Comparison of ENCODE assay signal across 29 cellular contexts in the genomic region with DNA sequence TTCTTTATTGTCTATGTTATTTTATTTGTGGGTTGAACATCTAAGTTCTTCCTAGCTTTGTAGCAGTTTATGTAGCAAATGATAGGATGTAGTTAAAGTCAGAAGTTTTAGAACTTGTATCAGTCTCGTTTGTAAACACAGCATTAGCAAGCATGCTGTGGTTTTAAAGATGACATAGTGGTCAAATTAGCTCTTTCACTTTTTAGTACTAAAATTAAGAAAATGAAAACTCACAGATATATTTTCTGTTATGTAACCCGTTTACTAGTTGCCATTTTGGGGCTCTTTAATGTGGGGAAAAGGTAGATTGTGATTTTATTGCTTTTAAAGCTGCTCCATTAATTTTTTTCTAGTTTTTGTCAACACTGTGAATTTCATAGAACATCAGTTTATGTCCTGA.
"Had no signal": no experiment of that assay in that cellular context is flagged by ENCODE, and none has a peak within 500 bp of the region (broad histone marks: within the 10 kb centered on the region; RNA-seq: fewer than 3 reads in every experiment).

No MANE protein-coding gene starts in this region.

- H3K4me3 Mint-ChIP-seq: activated CD4-positive, alpha-beta memory T cell treated with anti-CD3 and anti-CD28 coated beads for 36 hours; activated CD4-positive, alpha-beta T cell treated with anti-CD3 and anti-CD28 coated beads, Interleukin-2, amount 10 ng/mL, durations not matched to agents 24 days and 14 days; activated naive CD4-positive, alpha-beta T cell treated with anti-CD3 and anti-CD28 coated beads, Interleukin-2, amount 50 U/mL, for 24 hours; activated naive CD8-positive, alpha-beta T cell treated with anti-CD3 and anti-CD28 coated beads, Interleukin-2, amount 50 U/mL, for 24 hours; activated T-cell treated with anti-CD3 and anti-CD28 coated beads, Interleukin-2, amount 50 U/mL, for 4 hours; activated T-helper 17 cell treated with anti-CD3 and anti-CD28 coated beads, Interleukin-2, amount 50 U/mL, for 72 hours; central memory CD8-positive, alpha-beta T cell; dendritic cell treated with granulocyte-macrophage colony-stimulating factor and Interleukin-4, amounts not matched to agents 40 ng/mL and 50 ng/mL, for 4 days; endodermal cell; natural killer cell; stimulated activated effector memory CD8-positive, alpha-beta T cell treated with anti-CD3 and anti-CD28 coated beads, Interleukin-12 subunit alpha, Interleukin-12 subunit beta, amount 100 ng/mL, for 72 hours; stimulated activated naive CD8-positive, alpha-beta T cell treated with anti-CD3 and anti-CD28 coated beads, Interleukin-15, Interleukin-2, amounts not matched to agents 100 ng/mL and 50 ng/mL, for 24 hours had no signal

- ATAC-seq: activated naive CD8-positive, alpha-beta T cell treated with anti-CD3 and anti-CD28 coated beads, Interleukin-2, amount 50 U/mL, for 24 hours; activated T-cell treated with anti-CD3 and anti-CD28 coated beads, Interleukin-2, amount 50 U/mL, for 4 hours; activated T-helper 17 cell treated with anti-CD3 and anti-CD28 coated beads, Interleukin-2, amount 50 U/mL, for 72 hours; gastrocnemius medialis; left lung; lower lobe of right lung; natural killer cell; stimulated activated effector memory CD8-positive, alpha-beta T cell treated with anti-CD3 and anti-CD28 coated beads, Interleukin-12 subunit alpha, Interleukin-12 subunit beta, amount 100 ng/mL, for 72 hours had no signal

- H3K4me1 Mint-ChIP-seq: activated CD4-positive, alpha-beta T cell treated with anti-CD3 and anti-CD28 coated beads, Interleukin-2, amount 10 ng/mL, durations not matched to agents 24 days and 14 days; activated naive CD4-positive, alpha-beta T cell treated with anti-CD3 and anti-CD28 coated beads, Interleukin-2, amount 50 U/mL, for 24 hours; activated naive CD8-positive, alpha-beta T cell treated with anti-CD3 and anti-CD28 coated beads, Interleukin-2, amount 50 U/mL, for 24 hours; activated T-helper 17 cell treated with anti-CD3 and anti-CD28 coated beads, Interleukin-2, amount 50 U/mL, for 72 hours; central memory CD8-positive, alpha-beta T cell; stimulated activated effector memory CD8-positive, alpha-beta T cell treated with anti-CD3 and anti-CD28 coated beads, Interleukin-12 subunit alpha, Interleukin-12 subunit beta, amount 100 ng/mL, for 72 hours had no signal

- H3K9me3 Mint-ChIP-seq: activated CD4-positive, alpha-beta memory T cell treated with anti-CD3 and anti-CD28 coated beads for 36 hours; activated CD4-positive, alpha-beta T cell treated with anti-CD3 and anti-CD28 coated beads, Interleukin-2, amount 10 ng/mL, durations not matched to agents 24 days and 14 days; activated naive CD4-positive, alpha-beta T cell treated with anti-CD3 and anti-CD28 coated beads, Interleukin-2, amount 50 U/mL, for 24 hours; activated naive CD8-positive, alpha-beta T cell treated with anti-CD3 and anti-CD28 coated beads, Interleukin-2, amount 50 U/mL, for 24 hours; activated T-cell treated with anti-CD3 and anti-CD28 coated beads, Interleukin-2, amount 50 U/mL, for 4 hours; activated T-helper 17 cell treated with anti-CD3 and anti-CD28 coated beads, Interleukin-2, amount 50 U/mL, for 72 hours; central memory CD8-positive, alpha-beta T cell; dendritic cell treated with granulocyte-macrophage colony-stimulating factor and Interleukin-4, amounts not matched to agents 40 ng/mL and 50 ng/mL, for 4 days; endodermal cell; natural killer cell; stimulated activated effector memory CD8-positive, alpha-beta T cell treated with anti-CD3 and anti-CD28 coated beads, Interleukin-12 subunit alpha, Interleukin-12 subunit beta, amount 100 ng/mL, for 72 hours; stimulated activated naive CD8-positive, alpha-beta T cell treated with anti-CD3 and anti-CD28 coated beads, Interleukin-15, Interleukin-2, amounts not matched to agents 100 ng/mL and 50 ng/mL, for 24 hours had no signal

- H3K27ac Mint-ChIP-seq: activated CD4-positive, alpha-beta memory T cell treated with anti-CD3 and anti-CD28 coated beads for 36 hours; activated CD4-positive, alpha-beta T cell treated with anti-CD3 and anti-CD28 coated beads, Interleukin-2, amount 10 ng/mL, durations not matched to agents 24 days and 14 days; activated naive CD4-positive, alpha-beta T cell treated with anti-CD3 and anti-CD28 coated beads, Interleukin-2, amount 50 U/mL, for 24 hours; activated naive CD8-positive, alpha-beta T cell treated with anti-CD3 and anti-CD28 coated beads, Interleukin-2, amount 50 U/mL, for 24 hours; activated T-helper 17 cell treated with anti-CD3 and anti-CD28 coated beads, Interleukin-2, amount 50 U/mL, for 72 hours; dendritic cell treated with granulocyte-macrophage colony-stimulating factor and Interleukin-4, amounts not matched to agents 40 ng/mL and 50 ng/mL, for 4 days; natural killer cell; stimulated activated effector memory CD8-positive, alpha-beta T cell treated with anti-CD3 and anti-CD28 coated beads, Interleukin-12 subunit alpha, Interleukin-12 subunit beta, amount 100 ng/mL, for 72 hours; stimulated activated naive CD8-positive, alpha-beta T cell treated with anti-CD3 and anti-CD28 coated beads, Interleukin-15, Interleukin-2, amounts not matched to agents 100 ng/mL and 50 ng/mL, for 24 hours had no signal

- DNase-seq: activated CD4-positive, alpha-beta memory T cell treated with anti-CD3 and anti-CD28 coated beads for 36 hours; activated CD4-positive, alpha-beta T cell treated with anti-CD3 and anti-CD28 coated beads, Interleukin-2, amount 10 ng/mL, durations not matched to agents 24 days and 14 days; activated CD4-positive, CD25-positive, alpha-beta regulatory T cell treated with anti-CD3 and anti-CD28 coated beads, Interleukin-2, amount 50 U/mL, for 72 hours; activated CD8-positive, alpha-beta memory T cell treated with anti-CD3 and anti-CD28 coated beads, Interleukin-2, amount 50 U/mL, for 48 hours; activated gamma-delta T cell treated with Interleukin-2 at 50 U/mL for 16 hours; activated naive CD8-positive, alpha-beta T cell treated with anti-CD3 and anti-CD28 coated beads, Interleukin-2, amount 50 U/mL, for 24 hours; activated T-cell treated with anti-CD3 and anti-CD28 coated beads, Interleukin-2, amount 50 U/mL, for 4 hours; amygdala; endodermal cell; esophagus squamous epithelium; gastrocnemius medialis; glutamatergic neuron; left lung; lower lobe of right lung; mesenchymal stem cell; natural killer cell; sigmoid colon; small intestine; stimulated activated CD4-positive, alpha-beta T cell treated with anti-CD3 and anti-CD28 coated beads, Interleukin-4, amount 100 ng/mL, for 24 hours; T-helper 9 cell; trophoblast cell; WERI-Rb-1 had no signal

- H3K27me3 Mint-ChIP-seq: activated CD4-positive, alpha-beta memory T cell treated with anti-CD3 and anti-CD28 coated beads for 36 hours; activated CD4-positive, alpha-beta T cell treated with anti-CD3 and anti-CD28 coated beads, Interleukin-2, amount 10 ng/mL, durations not matched to agents 24 days and 14 days; activated naive CD4-positive, alpha-beta T cell treated with anti-CD3 and anti-CD28 coated beads, Interleukin-2, amount 50 U/mL, for 24 hours; activated naive CD8-positive, alpha-beta T cell treated with anti-CD3 and anti-CD28 coated beads, Interleukin-2, amount 50 U/mL, for 24 hours; activated T-helper 17 cell treated with anti-CD3 and anti-CD28 coated beads, Interleukin-2, amount 50 U/mL, for 72 hours; central memory CD8-positive, alpha-beta T cell; dendritic cell treated with granulocyte-macrophage colony-stimulating factor and Interleukin-4, amounts not matched to agents 40 ng/mL and 50 ng/mL, for 4 days; stimulated activated naive CD8-positive, alpha-beta T cell treated with anti-CD3 and anti-CD28 coated beads, Interleukin-15, Interleukin-2, amounts not matched to agents 100 ng/mL and 50 ng/mL, for 24 hours had no signal

- FAIRE-seq: urothelium cell line had no signal

- H3K36me3 Mint-ChIP-seq: stimulated activated effector memory CD8-positive, alpha-beta T cell treated with anti-CD3 and anti-CD28 coated beads, Interleukin-12 subunit alpha, Interleukin-12 subunit beta, amount 100 ng/mL, for 72 hours had no signal
